Comparison of ENCODE assay signal across 24 cellular contexts in the genomic region with DNA sequence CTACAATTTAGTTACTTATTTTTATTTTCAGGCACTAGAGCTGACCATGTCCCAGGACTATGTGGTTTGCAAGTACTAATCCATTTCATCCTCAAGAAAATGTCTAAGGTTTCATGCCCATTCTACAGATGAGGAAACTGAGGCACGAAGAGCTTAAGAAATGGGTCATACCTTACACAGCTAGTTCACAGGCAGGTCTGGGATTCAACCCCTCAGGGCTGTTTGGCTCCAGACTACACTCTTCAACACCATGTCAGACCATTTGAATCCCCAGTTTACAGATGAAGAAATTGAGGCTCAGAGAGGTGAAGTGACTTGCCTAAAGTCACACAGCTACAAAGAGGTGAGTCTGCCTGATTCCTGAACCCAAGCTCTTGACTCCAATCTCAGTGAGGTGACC.
"Had no signal": no experiment of that assay in that cellular context is flagged by ENCODE, and none has a peak within 500 bp of the region (broad histone marks: within the 10 kb centered on the region; RNA-seq: fewer than 3 reads in every experiment).

No MANE protein-coding gene starts in this region.

- H3K4me2 ChIP-seq: KMS-11, SK-N-SH had no signal

- H3K27ac ChIP-seq: HL-60, KMS-11 had no signal

- H3K9ac ChIP-seq: KMS-11, SK-N-SH had no signal

- DNase-seq: Kasumi-1, MM.1S, NCI-H1092 treated with DMSO at 0.1 percent for 48 hours, NCI-H1436, NCI-H187, NCI-H2029, NCI-H2081 treated with DMSO at 0.1 percent for 48 hours, NCI-H2171, NCI-H226, NCI-H446, NCI-H510A, NCI-H524 treated with DMSO at 0.1 percent for 48 hours, NCI-H69, NCI-H774, Right ventricle myocardium superior, RPMI8226, SIG-M5, SW 1271, T-cell had no signal

- H3K9me3 ChIP-seq: SK-N-SH had no signal

- FAIRE-seq: HTR-8/SVneo, RCC 7860 had no signal

- ATAC-seq: T-cell had no signal
